Comparison of ENCODE assay signal across 8 cellular contexts in the genomic region with DNA sequence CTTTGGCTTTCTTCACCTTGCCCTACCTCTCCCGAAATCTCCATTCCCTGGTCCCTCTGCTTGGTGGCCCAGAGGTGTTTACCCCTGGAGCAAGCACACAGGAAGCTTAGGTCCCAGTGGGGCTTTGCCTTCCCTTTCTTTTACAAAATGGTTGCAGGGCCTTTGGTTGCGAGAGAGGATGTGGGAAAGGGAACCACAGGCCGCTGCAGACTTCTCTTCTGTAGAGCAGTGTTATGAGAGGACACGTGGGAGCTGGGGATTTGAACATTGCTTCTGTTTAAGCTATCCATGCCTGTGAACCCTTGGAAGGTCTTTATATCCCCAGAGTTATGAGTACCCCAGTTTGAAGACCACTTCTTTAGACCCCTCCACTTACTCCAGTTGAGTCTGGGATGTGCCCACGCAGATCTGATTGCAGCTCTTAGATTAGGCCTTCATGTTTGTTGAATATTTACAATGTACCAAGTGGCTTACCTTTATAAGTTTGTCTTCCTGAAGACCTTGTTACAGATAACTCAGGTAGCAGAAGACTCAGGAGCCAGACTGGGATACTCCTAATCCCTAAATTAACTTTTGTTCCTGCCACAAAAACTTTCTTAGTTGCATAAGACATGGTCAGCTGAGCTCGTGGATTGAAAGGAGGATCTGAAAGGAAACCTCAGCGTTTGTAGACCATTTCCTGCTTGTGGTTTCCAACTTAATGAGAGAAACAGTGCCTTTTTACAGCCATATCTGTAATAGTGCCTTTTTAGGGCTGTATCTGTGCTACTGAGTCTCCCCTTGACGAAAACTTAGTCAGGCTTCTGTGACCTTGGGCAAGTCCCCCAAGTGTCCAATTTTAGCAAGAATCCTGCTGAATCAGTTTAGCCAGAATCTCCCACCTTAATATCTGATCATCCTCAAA. TPM values are rescaled to one million over a fixed set of nuclear protein-coding genes. Genes with fewer than 3 reads are reported as not detected.
A peak's percentile ranks its signal among the peaks of the same experiment; 100 is the strongest.
DNase-seq lines count a peak whose midpoint lies in the region; ATAC-seq, FAIRE-seq and TF ChIP-seq lines count a peak whose summit lies in the region.

No MANE protein-coding gene starts in this region.

- peak; percentile 96 for ATAC-seq in HG02852 (IDR thresholded peaks at IDR 0.05; ENCODE audit: unreplicated experiment)

- dilution Hi-C loops in endothelial cell of umbilical vein (cut with MboI; ENCODE audit: extremely low pct_ligation_motif_present, low sequenced_read_pairs), result no loop called here

- peaks cover 14% of the 10 kb centered on the region for H3K4me1 ChIP-seq in OCI-LY1 (ENCODE audit: insufficient read depth, low read length, severe bottlenecking)
- no peaks in the 10 kb centered on the region for H3K4me1 ChIP-seq in endothelial cell of umbilical vein (ENCODE audit: control insufficient read depth, extremely low read depth, insufficient read depth, low read length)
- H3K4me1 ChIP-seq in suprapubic skin, result no peaks in the 10 kb centered on the region

- no peaks in the 10 kb centered on the region for H3K27me3 ChIP-seq in OCI-LY1 (ENCODE audit: insufficient read depth, low read length)
- no peaks in the 10 kb centered on the region for H3K27me3 ChIP-seq in endothelial cell of umbilical vein (ENCODE audit: control insufficient read depth in 2 of 2, insufficient read depth in 2 of 2, low read length in 2 of 2)
- no peaks in the 10 kb centered on the region for H3K27me3 ChIP-seq in suprapubic skin

- H3K4me2 ChIP-seq in OCI-LY1 (ENCODE audit: low read length) (peak overlapping the region; percentile 25; the same call in 1 of the 2 replicates), endothelial cell of umbilical vein (ENCODE audit: insufficient read depth, low read length) (no peak overlapping the region)

- BruUV-seq in endothelial cell of umbilical vein (replicated peaks; lab: Mats Ljungman, UMichigan), result no TSS peak

- intact Hi-C loops in endothelial cell of umbilical vein (cut with micrococcal nuclease), result no loop called here

- H4K20me1 ChIP-seq in OCI-LY1 (ENCODE audit: insufficient read depth, low read length) (no peaks in the 10 kb centered on the region), endothelial cell of umbilical vein (replicated peaks; ENCODE audit: control insufficient read depth, extremely low read depth, insufficient read depth, low read length) (no peaks in the 10 kb centered on the region)

- TF ChIP-seq POLR2A in endothelial cell of umbilical vein (IDR thresholded peaks at IDR 0.05; ENCODE audit: low read depth, low read length), result no peak
- no peak for TF ChIP-seq POLR2A in suprapubic skin (IDR thresholded peaks at IDR 0.05)

- H3K27ac Mint-ChIP-seq in activated naive CD4-positive, alpha-beta T cell treated with anti-CD3 and anti-CD28 coated beads, Interleukin-2, amount 10 ng/mL, durations not matched to agents 7 days and 5 days, result peak overlapping the region; percentile 83

- DNase-seq in activated naive CD4-positive, alpha-beta T cell treated with anti-CD3 and anti-CD28 coated beads, Interleukin-2, amount 10 ng/mL, durations not matched to agents 7 days and 5 days, result peak; percentile 77
- DNase-seq in activated naive CD4-positive, alpha-beta T cell treated with Interleukin-2 at 50 U/mL for 16 hours, result no peak
- DNase-seq in endothelial cell of umbilical vein (ENCODE audit: low read depth, low spot score) (no peak), suprapubic skin (ENCODE audit: low spot score in 2 of 2) (no peak), cortex of kidney (lab: John Stamatoyannopoulos, UW) (no peak), dedifferentiated amniotic fluid mesenchymal stem cell (ENCODE audit: extremely low spot score) (no peak)

- H3K36me3 ChIP-seq in OCI-LY1 (ENCODE audit: insufficient read depth, low read length) (no peaks in the 10 kb centered on the region), endothelial cell of umbilical vein (ENCODE audit: control insufficient read depth in 2 of 2, extremely low read depth in 1 of 2, insufficient read depth in 2 of 2, low read length in 2 of 2) (no peaks in the 10 kb centered on the region), suprapubic skin (no peaks in the 10 kb centered on the region)

- H3K36me3 Mint-ChIP-seq in activated naive CD4-positive, alpha-beta T cell treated with anti-CD3 and anti-CD28 coated beads, Interleukin-2, amount 10 ng/mL, durations not matched to agents 7 days and 5 days, result peaks cover 11% of the 10 kb centered on the region

- CTCF ChIA-PET in activated naive CD4-positive, alpha-beta T cell treated with anti-CD3 and anti-CD28 coated beads, Interleukin-2, amount 10 ng/mL, durations not matched to agents 7 days and 5 days (lab: Charles Lee), result interaction anchor here (0.8 to 1.3 kb wide), 3 partner anchors 54 to 342 kb away, joined by 3 to 4 read pairs (median 3); no protein-coding TSS in a partner anchor
- CTCF ChIA-PET in endothelial cell of umbilical vein (lab: Charles Lee), result interaction anchor here (0.6 to 0.7 kb wide), 2 partner anchors 12 kb away, joined by 3 read pairs; no protein-coding TSS in a partner anchor

- no peaks in the 10 kb centered on the region for H3K9me2 ChIP-seq in OCI-LY1 (ENCODE audit: low read depth, low read length)

- FAIRE-seq in endothelial cell of umbilical vein (lab: Jason Lieb, UNC), result no peak

- H3K9me3 ChIP-seq in OCI-LY1 (ENCODE audit: low read length) (no peaks in the 10 kb centered on the region), endothelial cell of umbilical vein (replicated peaks; ENCODE audit: control insufficient read depth, insufficient read depth, low read length) (no peaks in the 10 kb centered on the region), suprapubic skin (no peaks in the 10 kb centered on the region)

- no peaks in the 10 kb centered on the region for H3F3A ChIP-seq in OCI-LY1 (ENCODE audit: insufficient read depth, low read length)

- no peaks in the 10 kb centered on the region for H3K9me1 ChIP-seq in endothelial cell of umbilical vein (replicated peaks; ENCODE audit: control insufficient read depth, extremely low read depth, insufficient read depth, low read length)

- H3K4me3 Mint-ChIP-seq in activated naive CD4-positive, alpha-beta T cell treated with anti-CD3 and anti-CD28 coated beads, Interleukin-2, amount 10 ng/mL, durations not matched to agents 7 days and 5 days, result no peak overlapping the region

- POLR2A ChIA-PET in endothelial cell of umbilical vein (lab: Charles Lee), result no interaction called here

- no peaks in the 10 kb centered on the region for H3K79me2 ChIP-seq in OCI-LY1 (ENCODE audit: insufficient read depth, low read length)
- H3K79me2 ChIP-seq in endothelial cell of umbilical vein (ENCODE audit: control insufficient read depth, insufficient read depth, low read length), result no peaks in the 10 kb centered on the region

- TF ChIP-seq CTCF in OCI-LY1 (IDR thresholded peaks at IDR 0.05; ENCODE audit: low read length) (no peak), endothelial cell of umbilical vein (IDR thresholded peaks at IDR 0.05; ENCODE audit: extremely low read depth in 1 of 2, insufficient read depth in 1 of 2, low read depth in 1 of 2, low read length in 2 of 2) (no peak), suprapubic skin (IDR thresholded peaks at IDR 0.05) (no peak)

- H2AFZ ChIP-seq in OCI-LY1 (ENCODE audit: low read length) (no peak overlapping the region), endothelial cell of umbilical vein (ENCODE audit: low read depth, low read length) (peak overlapping the region; percentile 53)

- H3K9ac ChIP-seq in OCI-LY1 (ENCODE audit: low read length) (no peak overlapping the region), endothelial cell of umbilical vein (replicated peaks; ENCODE audit: extremely low read depth, insufficient read depth, low read length) (no peak overlapping the region)

- H3K9me3 Mint-ChIP-seq in activated naive CD4-positive, alpha-beta T cell treated with anti-CD3 and anti-CD28 coated beads, Interleukin-2, amount 10 ng/mL, durations not matched to agents 7 days and 5 days, result no peaks in the 10 kb centered on the region

- WGBS in suprapubic skin, result 75% methylated on average over 8 of the region's 8 CpGs

- H3K4me3 ChIP-seq in OCI-LY1 (ENCODE audit: low read depth, low read length, poor library complexity, severe bottlenecking) (no peak overlapping the region), endothelial cell of umbilical vein (replicated peaks in 1 of 3; ENCODE audit: insufficient read depth in 1 of 3, low read depth in 1 of 3, low read length in 3 of 3) (no peak overlapping the region), suprapubic skin (no peak overlapping the region)

- H3K27me3 Mint-ChIP-seq in activated naive CD4-positive, alpha-beta T cell treated with anti-CD3 and anti-CD28 coated beads, Interleukin-2, amount 10 ng/mL, durations not matched to agents 7 days and 5 days, result no peaks in the 10 kb centered on the region

- peaks cover 36% of the 10 kb centered on the region for H3K4me1 Mint-ChIP-seq in activated naive CD4-positive, alpha-beta T cell treated with anti-CD3 and anti-CD28 coated beads, Interleukin-2, amount 10 ng/mL, durations not matched to agents 7 days and 5 days

- no peak for TF ChIP-seq EP300 in suprapubic skin (IDR thresholded peaks at IDR 0.05)

- H3K27ac ChIP-seq in OCI-LY1 (ENCODE audit: low read depth, low read length, poor library complexity, severe bottlenecking) (no peak overlapping the region), endothelial cell of umbilical vein (ENCODE audit: insufficient read depth, low read depth, low read length) (no peak overlapping the region), suprapubic skin (peak overlapping the region; percentile 41)

TF ChIP-seq in endothelial cell of umbilical vein, 7 proteins besides CTCF, POLR2A, EP300 and RAD21 (continues in another document):
- TF ChIP-seq POLR2AphosphoS5 (IDR thresholded peaks at IDR 0.05; ENCODE audit: insufficient read depth, low read depth, low read length) (no peak), GATA2 (IDR thresholded peaks at IDR 0.05; ENCODE audit: insufficient read depth, insufficient read length, low read depth, low read length) (no peak), MYC (IDR thresholded peaks at IDR 0.05; ENCODE audit: low read depth, low read length) (no peak), JUN (IDR thresholded peaks at IDR 0.05; ENCODE audit: borderline replicate concordance, insufficient read depth, insufficient read length, low read depth) (no peak), FOS (IDR thresholded peaks at IDR 0.05; ENCODE audit: borderline replicate concordance, insufficient read depth, low read length) (no peak)

RNA-seq across cellular contexts. Expression of a gene that starts 21.9 kb away (rescaled TPM):
- total RNA-seq in endothelial cell of umbilical vein (75.3 and 81.6 TPM in 2 replicates), suprapubic skin (100 to 1,000 TPM; 116 to 189 (median 145) TPM)
- 19.9 and 26.3 TPM in 2 replicates for polyA plus RNA-seq in endothelial cell of umbilical vein
- 20.7 and 23.9 TPM in 2 replicates for polyA plus RNA-seq in endothelial cell of umbilical vein (2011; cell fraction: cytosol; rRNA removed)
- polyA plus RNA-seq in endothelial cell of umbilical vein (2011; cell fraction: nucleus; rRNA removed), result 239 and 296 TPM in 2 replicates
- 41.0 and 52.8 TPM in 2 replicates for polyA plus RNA-seq in endothelial cell of umbilical vein (2012)
- polyA minus RNA-seq in endothelial cell of umbilical vein, result 68.2 and 73.9 TPM in 2 replicates
- polyA minus RNA-seq in endothelial cell of umbilical vein (2011; cell fraction: cytosol; rRNA and poly(A)+ RNA removed), result 22.8 TPM
- 342 and 456 TPM in 2 replicates for polyA minus RNA-seq in endothelial cell of umbilical vein (2011; cell fraction: nucleus; rRNA and poly(A)+ RNA removed)
